In genomic region chr2:69011611-69012157, GRCh38 we compare ENCODE assay signal across 1 cellular context.
TF ChIP-seq lines count a peak whose summit lies in the region.

No MANE protein-coding gene starts in this region.

TF ChIP-seq in GM23338, 12 proteins besides CTCF, POLR2A, EP300 and RAD21 (continued from another document):
- TF ChIP-seq ZNF462 (CRISPR knock-in tag; IDR thresholded peaks at IDR 0.05) (no peak), REST (IDR thresholded peaks at IDR 0.05; ENCODE audit: unreplicated experiment) (no peak), EZH2phosphoT487 (IDR thresholded peaks at IDR 0.05; ENCODE audit: unreplicated experiment) (no peak), ZNF114 (CRISPR knock-in tag; IDR thresholded peaks at IDR 0.05) (no peak), JUNB (IDR thresholded peaks at IDR 0.05; ENCODE audit: unreplicated experiment) (no peak), CREB1 (CRISPR knock-in tag; IDR thresholded peaks at IDR 0.05; ENCODE audit: low read depth) (no peak), ZNF331 (CRISPR knock-in tag; IDR thresholded peaks at IDR 0.05; ENCODE audit: low read depth) (no peak), EZH2 (IDR thresholded peaks at IDR 0.05; ENCODE audit: low read depth, unreplicated experiment) (no peak), NANOG (IDR thresholded peaks at IDR 0.05; ENCODE audit: borderline replicate concordance) (no peak), STAT1 (IDR thresholded peaks at IDR 0.05; ENCODE audit: unreplicated experiment) (no peak)
